16 cellular contexts compared by ENCODE assay signal in genomic region chr12:6192604-6193380, GRCh38. TPM values are rescaled to one million over a fixed set of nuclear protein-coding genes. Genes with fewer than 3 reads are reported as not detected.
DNase-seq lines count a peak whose midpoint lies in the region; ATAC-seq and TF ChIP-seq lines count a peak whose summit lies in the region.
"Had no signal": no experiment of that assay in that cellular context is flagged by ENCODE, and none has a peak within 500 bp of the region (broad histone marks: within the 10 kb centered on the region; RNA-seq: fewer than 3 reads in every experiment).

No MANE protein-coding gene starts in this region.

- no peaks in the 10 kb centered on the region for H3K36me3 Mint-ChIP-seq in naive B cell
- H3K36me3 Mint-ChIP-seq in activated naive CD4-positive, alpha-beta T cell treated with anti-CD3 and anti-CD28 coated beads, Interleukin-2, amount 10 ng/mL, durations not matched to agents 7 days and 5 days = no peaks in the 10 kb centered on the region

- peak overlapping the region in 2 of 8 donors; percentile 21 to 28 for H3K4me3 Mint-ChIP-seq in naive B cell
- H3K4me3 Mint-ChIP-seq in activated naive CD4-positive, alpha-beta T cell treated with anti-CD3 and anti-CD28 coated beads, Interleukin-2, amount 10 ng/mL, durations not matched to agents 7 days and 5 days = no peak overlapping the region

- H3K27me3 ChIP-seq in left ventricle myocardium inferior (ENCODE audit: low read depth) (peaks cover 9% of the 10 kb centered on the region), gastrocnemius medialis (no peaks in the 10 kb centered on the region), right lobe of liver (no peaks in the 10 kb centered on the region)

- H3K27ac Mint-ChIP-seq in naive B cell = peak overlapping the region in 4 of 6 donors; percentile 53 to 86 (median 69)
- H3K27ac Mint-ChIP-seq in activated naive CD4-positive, alpha-beta T cell treated with anti-CD3 and anti-CD28 coated beads, Interleukin-2, amount 10 ng/mL, durations not matched to agents 7 days and 5 days = no peak overlapping the region

- peaks cover 25 to 36% (median 33%) of the 10 kb centered on the region in 3 donors for H3K27me3 Mint-ChIP-seq in naive B cell
- H3K27me3 Mint-ChIP-seq in activated naive CD4-positive, alpha-beta T cell treated with anti-CD3 and anti-CD28 coated beads, Interleukin-2, amount 10 ng/mL, durations not matched to agents 7 days and 5 days = peaks cover 50% of the 10 kb centered on the region

- TF ChIP-seq POLR2A in gastrocnemius medialis (IDR thresholded peaks at IDR 0.05) = no peak
- TF ChIP-seq POLR2A in right lobe of liver (IDR thresholded peaks at IDR 0.05) = no peak

- H3K27ac ChIP-seq in left ventricle myocardium inferior (replicated peaks) (no peak overlapping the region), gastrocnemius medialis (no peak overlapping the region), right lobe of liver (no peak overlapping the region)
- H3K27ac ChIP-seq: C4-2B had no signal

- intact Hi-C loops in left cardiac atrium (cut with DNase I) = loop anchor here in 1 of 2 donors (5.0 kb wide), 1 partner anchor 125 kb away; no protein-coding TSS in a partner anchor
- intact Hi-C loops in left ventricle myocardium inferior (cut with micrococcal nuclease) = no loop called here
- intact Hi-C loops in gastrocnemius medialis (cut with DNase I; ENCODE audit: low total_unique reads) = loop anchor here (10.0 kb wide), 1 partner anchor 208 kb away; no protein-coding TSS in a partner anchor
- intact Hi-C loops in right lobe of liver (cut with DNase I) = loop anchor here in 1 of 2 donors (5.0 kb wide), 1 partner anchor 125 kb away; no protein-coding TSS in a partner anchor

- WGBS in right lobe of liver (ENCODE audit: insufficient coverage, low coverage, low lambda C conversion rate, missing lambda C conversion rate) = 87% methylated on average over 4 of the region's 13 CpGs

- in situ Hi-C loops in gastrocnemius medialis (cut with MboI; ENCODE audit: low sequenced_read_pairs in 4 of 4) = loop anchor here in 3 of 4 donors (5.0 to 10.0 kb wide), 2 partner anchors 95 to 128 kb away; no protein-coding TSS in a partner anchor

- H3K4me1 Mint-ChIP-seq in naive B cell = peaks cover 27 to 50% (median 35%) of the 10 kb centered on the region in 3 donors
- peaks cover 8% of the 10 kb centered on the region for H3K4me1 Mint-ChIP-seq in activated naive CD4-positive, alpha-beta T cell treated with anti-CD3 and anti-CD28 coated beads, Interleukin-2, amount 10 ng/mL, durations not matched to agents 7 days and 5 days

- H3K4me1 ChIP-seq in left ventricle myocardium inferior (peaks cover 11% of the 10 kb centered on the region), gastrocnemius medialis (peaks cover 0 to 5% of the 10 kb centered on the region in 2 donors), right lobe of liver (peaks cover 0 to 10% (median 3%) of the 10 kb centered on the region in 4 donors)

- no peak for ATAC-seq in left cardiac atrium
- ATAC-seq in naive B cell (ENCODE audit: low read depth in 2 of 2) = no peak
- ATAC-seq in HG03139 (IDR thresholded peaks at IDR 0.05; ENCODE audit: unreplicated experiment) = no peak
- ATAC-seq in gastrocnemius medialis = no peak
- no peak for ATAC-seq in right lobe of liver
- ATAC-seq: HCT116 had no signal

- no peak for TF ChIP-seq CTCF in left ventricle myocardium inferior (IDR thresholded peaks at IDR 0.05; ENCODE audit: borderline replicate concordance)
- no peak for TF ChIP-seq CTCF in gastrocnemius medialis (IDR thresholded peaks at IDR 0.05 in 4 of 5, conservative IDR thresholded peaks at IDR 0.05 in 1 of 5)
- no peak for TF ChIP-seq CTCF in right lobe of liver (IDR thresholded peaks at IDR 0.05)

- H3K4me3 ChIP-seq in left ventricle myocardium inferior (no peak overlapping the region), gastrocnemius medialis (no peak overlapping the region), right lobe of liver (no peak overlapping the region)

- H3K9me3 ChIP-seq in left ventricle myocardium inferior (replicated peaks) = no peaks in the 10 kb centered on the region
- H3K9me3 ChIP-seq in gastrocnemius medialis = no peaks in the 10 kb centered on the region
- no peaks in the 10 kb centered on the region for H3K9me3 ChIP-seq in right lobe of liver

- CTCF ChIA-PET in activated naive CD4-positive, alpha-beta T cell treated with anti-CD3 and anti-CD28 coated beads, Interleukin-2, amount 10 ng/mL, durations not matched to agents 7 days and 5 days (lab: Charles Lee) = interaction anchor here (1.3 to 7.4 kb wide), 5 partner anchors 9 to 204 kb away, joined by 3 to 109 read pairs (median 4); no protein-coding TSS in a partner anchor

- H3K36me3 ChIP-seq in left ventricle myocardium inferior (no peaks in the 10 kb centered on the region), gastrocnemius medialis (no peaks in the 10 kb centered on the region), right lobe of liver (no peaks in the 10 kb centered on the region)

- DNase-seq in left cardiac atrium (peak; percentile 14), left ventricle myocardium inferior (no peak), amniotic epithelial cell (ENCODE audit: low read depth) (peak; percentile 36), naive B cell (no peak), gastrocnemius medialis (no peak), right lobe of liver (no peak)
- no peak for DNase-seq in activated naive CD4-positive, alpha-beta T cell treated with anti-CD3 and anti-CD28 coated beads, Interleukin-2, amount 10 ng/mL, durations not matched to agents 7 days and 5 days
- DNase-seq: DMS53; NCI-H1092; NCI-H1694; NCI-H69; NK-92 treated with Interleukin-12 subunit alpha and Interleukin-12 subunit beta, amount 100 ng/mL, for 24 hours; OCI-M1 had no signal

- no peaks in the 10 kb centered on the region for H3K9me3 Mint-ChIP-seq in naive B cell
- H3K9me3 Mint-ChIP-seq in activated naive CD4-positive, alpha-beta T cell treated with anti-CD3 and anti-CD28 coated beads, Interleukin-2, amount 10 ng/mL, durations not matched to agents 7 days and 5 days = no peaks in the 10 kb centered on the region

RNA-seq across cellular contexts. Expression of gene CD9, which starts 7.4 kb away (rescaled TPM):
- 100 to 1,000 TPM in 1 of 2 donors, 10 to 100 TPM in 1; 55.1 to 167 TPM for total RNA-seq in left cardiac atrium
- 55.5 TPM for total RNA-seq in left ventricle myocardium inferior
- polyA plus RNA-seq in naive B cell (ENCODE audit: low read depth in 6 of 6) = 100 to 1,000 TPM in 2 of 6 donors, 10 to 100 TPM in 4; 32.7 to 186 (median 69.9) TPM
- total RNA-seq in gastrocnemius medialis = 10 to 100 TPM; 26.7 to 50.6 (median 48.4) TPM
- total RNA-seq in right lobe of liver = 10 to 100 TPM; 17.2 to 65.7 (median 34.2) TPM

Comparison
In these comparisons a context has a peak if more than half of its experiments do, and no peak if none do; other contexts are left out.
1. DNase-seq: peak in left cardiac atrium (single experiment) and amniotic epithelial cell (single experiment); none in left ventricle myocardium inferior (single experiment), naive B cell (single experiment), activated naive CD4-positive, alpha-beta T cell treated with anti-CD3 and anti-CD28 coated beads, Interleukin-2, amount 10 ng/mL, durations not matched to agents 7 days and 5 days (single experiment), gastrocnemius medialis (0 of 2) and right lobe of liver (0 of 3).